Comparison of ENCODE assay signal across 22 cellular contexts in genomic region chr10:49632406-49633317, GRCh38. TPM values are rescaled to one million over a fixed set of nuclear protein-coding genes. Genes with fewer than 3 reads are reported as not detected.
A peak's percentile ranks its signal among the peaks of the same experiment; 100 is the strongest.
DNase-seq lines count a peak whose midpoint lies in the region; ATAC-seq, FAIRE-seq and TF ChIP-seq lines count a peak whose summit lies in the region.
"Had no signal": no experiment of that assay in that cellular context is flagged by ENCODE, and none has a peak within 500 bp of the region (broad histone marks: within the 10 kb centered on the region; RNA-seq: fewer than 3 reads in every experiment).

No MANE protein-coding gene starts in this region.

- no peaks in the 10 kb centered on the region for H3K4me1 Mint-ChIP-seq in stimulated activated naive CD8-positive, alpha-beta T cell treated with anti-CD3 and anti-CD28 coated beads, Interleukin-15, amount 100 ng/mL, for 72 hours
- H3K4me1 Mint-ChIP-seq in activated T-cell treated with anti-CD3 and anti-CD28 coated beads, Interleukin-2, amount 50 U/mL, for 4 hours (ENCODE audit: low read depth), result no peaks in the 10 kb centered on the region
- H3K4me1 Mint-ChIP-seq: activated B cell treated with CpG ODN at 0.5 μM for 24 hours; activated naive CD8-positive, alpha-beta T cell treated with anti-CD3 and anti-CD28 coated beads, Interleukin-2, amount 50 U/mL, for 24 hours; CD8-positive, alpha-beta memory T cell had no signal

- no peaks in the 10 kb centered on the region for H3K9me3 ChIP-seq in K562 (replicated peaks; ENCODE audit: control insufficient read depth, insufficient read depth, low read depth, low read length)
- no peaks in the 10 kb centered on the region for H3K9me3 ChIP-seq in aorta (ENCODE audit: control insufficient read depth, low read length)
- H3K9me3 ChIP-seq: right lobe of liver had no signal

- peaks cover 13 to 47% of the 10 kb centered on the region in 2 experiments; a peak in 3 of 5 replicates for H3K27me3 ChIP-seq in K562 (ENCODE audit: control insufficient read depth in 2 of 2, insufficient read depth in 2 of 2, low read length in 2 of 2)
- H3K27me3 ChIP-seq in aorta (ENCODE audit: control insufficient read depth in 1 of 2, insufficient read depth in 2 of 2, low read length in 1 of 2), result no peaks in the 10 kb centered on the region
- H3K27me3 ChIP-seq: right lobe of liver had no signal

- no peak for TF ChIP-seq CTCF in K562 (IDR thresholded peaks at IDR 0.05 in 2 of 3, conservative IDR thresholded peaks at IDR 0.05 in 1 of 3; ENCODE audit: insufficient read depth in 2 of 3, low read depth in 1 of 3, low read length in 3 of 3)

- H3K79me2 ChIP-seq in K562 (ENCODE audit: control insufficient read depth, insufficient read depth, low read length), result no peaks in the 10 kb centered on the region

- BruUV-seq in K562 (replicated peaks; lab: Mats Ljungman, UMichigan), result no TSS peak

- no peak overlapping the region for H3K9ac ChIP-seq in K562 (ENCODE audit: insufficient read depth in 1 of 2, low read depth in 2 of 2, low read length in 2 of 2)
- H3K9ac ChIP-seq: KMS-11 had no signal

- no peak overlapping the region for H3K4me3 Mint-ChIP-seq in stimulated activated naive CD8-positive, alpha-beta T cell treated with anti-CD3 and anti-CD28 coated beads, Interleukin-15, amount 100 ng/mL, for 72 hours
- no peak overlapping the region for H3K4me3 Mint-ChIP-seq in activated T-cell treated with anti-CD3 and anti-CD28 coated beads, Interleukin-2, amount 50 U/mL, for 4 hours
- H3K4me3 Mint-ChIP-seq: activated B cell treated with CpG ODN at 0.5 μM for 24 hours; activated naive CD8-positive, alpha-beta T cell treated with anti-CD3 and anti-CD28 coated beads, Interleukin-2, amount 50 U/mL, for 24 hours; activated T-helper 1 cell treated with anti-CD3 and anti-CD28 coated beads, Interleukin-12 subunit alpha, Interleukin-12 subunit beta, Interleukin-2, Interleukin-4 antibody, amounts not matched to agents 30 ng/mL and 10 ng/mL and 1 ng/mL, durations not matched to agents 14 hours and 24 hours and 36 hours; CD8-positive, alpha-beta memory T cell; T-helper 1 cell treated with Interleukin-12 subunit alpha and Interleukin-12 subunit beta and Interleukin-4 antibody, amounts not matched to agents 30 μg/mL and 1 μg/mL, for 36 hours had no signal

- in situ Hi-C loops in K562 (cut with MboI), result no loop called here

- DNase-seq in stimulated activated naive CD8-positive, alpha-beta T cell treated with anti-CD3 and anti-CD28 coated beads, Interleukin-15, amount 100 ng/mL, for 72 hours, result no peak
- DNase-seq in stimulated activated naive CD8-positive, alpha-beta T cell treated with anti-CD3 and anti-CD28 coated beads, Interleukin-15, Interleukin-2, amounts not matched to agents 100 U/mL and 50 U/mL, for 24 hours, result no peak
- DNase-seq in K562 (ENCODE audit: extremely low read depth in 1 of 4, low spot score in 3 of 4), result no peak
- peak; percentile 62 for DNase-seq in kidney tubule cell (ENCODE audit: low spot score)
- DNase-seq in aorta, result peak; percentile 23 to 49
- DNase-seq in DMS79 treated with DMSO at 0.1 percent for 48 hours (lab: John Stamatoyannopoulos, UW), result no peak
- DNase-seq in activated T-cell treated with anti-CD3 and anti-CD28 coated beads, Interleukin-2, amount 50 U/mL, for 4 hours, result no peak
- DNase-seq: activated B cell treated with CpG ODN at 0.5 μM for 24 hours; activated naive CD8-positive, alpha-beta T cell treated with anti-CD3 and anti-CD28 coated beads, Interleukin-2, amount 50 U/mL, for 24 hours; CD8-positive, alpha-beta memory T cell; effector CD8-positive, alpha-beta T cell; left cardiac atrium; nucleus accumbens had no signal

- TF ChIP-seq POLR2A in K562 (conservative IDR thresholded peaks at IDR 0.05), result no peak

- H3K4me2 ChIP-seq in K562 (ENCODE audit: insufficient read depth, low read length), result no peak overlapping the region
- H3K4me2 ChIP-seq: KMS-11 had no signal

- CTCF ChIA-PET in K562 (lab: Yijun Ruan, JAX; ENCODE audit: low intra/inter-chr PET ratio), result no interaction called here

- H3K36me3 ChIP-seq in K562 (ENCODE audit: control insufficient read depth, insufficient read depth, low read length) (no peaks in the 10 kb centered on the region), aorta (ENCODE audit: control insufficient read depth in 1 of 2, insufficient read depth in 2 of 2, low read length in 1 of 2) (no peaks in the 10 kb centered on the region)
- H3K36me3 ChIP-seq: cardiac muscle cell, right lobe of liver had no signal

- no peak for TF ChIP-seq EP300 in K562 (IDR thresholded peaks at IDR 0.05; ENCODE audit: low read length)

- H3K4me3 ChIP-seq in K562 (no peak overlapping the region), aorta (ENCODE audit: low read length in 2 of 2) (no peak overlapping the region)
- H3K4me3 ChIP-seq: cardiac muscle cell, right lobe of liver had no signal

- H4K20me1 ChIP-seq in K562 (replicated peaks; ENCODE audit: control insufficient read depth, insufficient read depth, low read length), result no peaks in the 10 kb centered on the region

- no peak overlapping the region for H2AFZ ChIP-seq in K562 (ENCODE audit: low read depth, low read length)

- FAIRE-seq in K562 (lab: Jason Lieb, UNC), result no peak

- 0% methylated on average over 12 of the region's 12 CpGs for WGBS in K562 (ENCODE audit: insufficient coverage, low coverage, missing lambda C conversion rate)
- 52 to 55% methylated on average over 12 of the region's 12 CpGs for WGBS in aorta, 2 donors

- H3K9me1 ChIP-seq in K562 (ENCODE audit: control insufficient read depth, insufficient read depth, low read length), result no peaks in the 10 kb centered on the region

- POLR2A ChIA-PET in K562 (lab: Yijun Ruan, JAX), result interaction anchor here (1.6 kb wide), 1 partner anchor 58 kb away, joined by 4 read pairs; no protein-coding TSS in a partner anchor

- H3K4me1 ChIP-seq in K562 (replicated peaks in 1 of 2; ENCODE audit: control insufficient read depth in 2 of 2, insufficient read depth in 2 of 2, low read length in 2 of 2), result 0 out of 5 replicates have a peak, but pooled peaks cover 0 to 3% of the 10 kb centered on the region in 2 experiments
- H3K4me1 ChIP-seq in aorta (ENCODE audit: control insufficient read depth in 1 of 2, insufficient read depth in 2 of 2, low read length in 2 of 2), result no peaks in the 10 kb centered on the region
- H3K4me1 ChIP-seq: right lobe of liver had no signal

- TF ChIP-seq RAD21 in K562 (CRISPR knock-in tag; conservative IDR thresholded peaks at IDR 0.05 in 1 of 2, IDR thresholded peaks at IDR 0.05 in 1 of 2), result no peak

- intact Hi-C loops in K562 (cut with micrococcal nuclease) (no loop called here), aorta (cut with DNase I) (no loop called here)

- peak; percentile 38 for ATAC-seq in stimulated activated naive CD8-positive, alpha-beta T cell treated with anti-CD3 and anti-CD28 coated beads, Interleukin-15, amount 100 ng/mL, for 72 hours
- ATAC-seq in stimulated activated naive CD8-positive, alpha-beta T cell treated with anti-CD3 and anti-CD28 coated beads, Interleukin-15, Interleukin-2, amounts not matched to agents 100 U/mL and 50 U/mL, for 24 hours, result no peak
- ATAC-seq in K562, result peak; percentile 51
- ATAC-seq in aorta (ENCODE audit: low FRiP score), result peak; percentile 19
- no peak for ATAC-seq in GM19467 (IDR thresholded peaks at IDR 0.05; ENCODE audit: unreplicated experiment)
- no peak for ATAC-seq in activated T-cell treated with anti-CD3 and anti-CD28 coated beads, Interleukin-2, amount 50 U/mL, for 4 hours
- ATAC-seq: activated naive CD8-positive, alpha-beta T cell treated with anti-CD3 and anti-CD28 coated beads, Interleukin-2, amount 50 U/mL, for 24 hours; left cardiac atrium had no signal

- peaks cover 11% of the 10 kb centered on the region for H3K27me3 Mint-ChIP-seq in stimulated activated naive CD8-positive, alpha-beta T cell treated with anti-CD3 and anti-CD28 coated beads, Interleukin-15, amount 100 ng/mL, for 72 hours
- H3K27me3 Mint-ChIP-seq in activated T-cell treated with anti-CD3 and anti-CD28 coated beads, Interleukin-2, amount 50 U/mL, for 4 hours (ENCODE audit: low read depth), result no peaks in the 10 kb centered on the region
- H3K27me3 Mint-ChIP-seq: activated B cell treated with CpG ODN at 0.5 μM for 24 hours; CD8-positive, alpha-beta memory T cell had no signal

- H3K27ac Mint-ChIP-seq in stimulated activated naive CD8-positive, alpha-beta T cell treated with anti-CD3 and anti-CD28 coated beads, Interleukin-15, amount 100 ng/mL, for 72 hours, result no peak overlapping the region
- H3K27ac Mint-ChIP-seq: activated B cell treated with CpG ODN at 0.5 μM for 24 hours; activated naive CD8-positive, alpha-beta T cell treated with anti-CD3 and anti-CD28 coated beads, Interleukin-2, amount 50 U/mL, for 24 hours; activated T-helper 1 cell treated with anti-CD3 and anti-CD28 coated beads, Interleukin-12 subunit alpha, Interleukin-12 subunit beta, Interleukin-2, Interleukin-4 antibody, amounts not matched to agents 30 ng/mL and 10 ng/mL and 1 ng/mL, durations not matched to agents 14 hours and 24 hours and 36 hours; CD8-positive, alpha-beta memory T cell; T-helper 1 cell treated with Interleukin-12 subunit alpha and Interleukin-12 subunit beta and Interleukin-4 antibody, amounts not matched to agents 30 μg/mL and 1 μg/mL, for 36 hours had no signal

- H3K27ac ChIP-seq in K562 (ENCODE audit: extremely low read depth, low read depth, low read length), result no peak overlapping the region
- H3K27ac ChIP-seq in aorta (ENCODE audit: low read depth in 1 of 2, low read length in 2 of 2), result no peak overlapping the region
- H3K27ac ChIP-seq: cardiac muscle cell, KMS-11, right lobe of liver had no signal

- no peaks in the 10 kb centered on the region for H3K36me3 Mint-ChIP-seq in activated T-cell treated with anti-CD3 and anti-CD28 coated beads, Interleukin-2, amount 50 U/mL, for 4 hours (ENCODE audit: insufficient read depth)
- H3K36me3 Mint-ChIP-seq: CD8-positive, alpha-beta memory T cell had no signal

- H3K9me3 Mint-ChIP-seq in stimulated activated naive CD8-positive, alpha-beta T cell treated with anti-CD3 and anti-CD28 coated beads, Interleukin-15, amount 100 ng/mL, for 72 hours, result no peaks in the 10 kb centered on the region
- H3K9me3 Mint-ChIP-seq in activated T-cell treated with anti-CD3 and anti-CD28 coated beads, Interleukin-2, amount 50 U/mL, for 4 hours, result no peaks in the 10 kb centered on the region
- H3K9me3 Mint-ChIP-seq: activated B cell treated with CpG ODN at 0.5 μM for 24 hours; activated naive CD8-positive, alpha-beta T cell treated with anti-CD3 and anti-CD28 coated beads, Interleukin-2, amount 50 U/mL, for 24 hours; activated T-helper 1 cell treated with anti-CD3 and anti-CD28 coated beads, Interleukin-12 subunit alpha, Interleukin-12 subunit beta, Interleukin-2, Interleukin-4 antibody, amounts not matched to agents 30 ng/mL and 10 ng/mL and 1 ng/mL, durations not matched to agents 14 hours and 24 hours and 36 hours; CD8-positive, alpha-beta memory T cell; T-helper 1 cell treated with Interleukin-12 subunit alpha and Interleukin-12 subunit beta and Interleukin-4 antibody, amounts not matched to agents 30 μg/mL and 1 μg/mL, for 36 hours had no signal

RNA-seq across cellular contexts. Expression of gene CHAT, which starts 18.8 kb away (rescaled TPM):
- not detected in 2 replicates for total RNA-seq in K562 (2011; cell fraction: chromatin; rRNA removed; ENCODE audit: low replicate concordance)
- not detected in 2 replicates for total RNA-seq in K562 (2011; cell fraction: nucleolus; rRNA removed)
- total RNA-seq in K562 (2011; cell fraction: nucleoplasm; rRNA removed), result not detected in 2 replicates
- not detected in 2 replicates for total RNA-seq in K562 (2014; rRNA removed)
- not detected in 2 replicates for total RNA-seq in K562 (2014; rRNA removed; fragmentation: Illumina TruSeq; extraction: Trizol)
- not detected in 2 replicates for total RNA-seq in K562 (2015; rRNA removed; fragmentation: Illumina TruSeq; extraction: Trizol)
- not detected in 2 replicates for total RNA-seq in K562 (2021)
- not detected in 2 replicates for polyA plus RNA-seq in K562 (2011; rRNA removed)
- not detected in 2 replicates for polyA plus RNA-seq in K562 (2011; cell fraction: cytosol; rRNA removed)
- polyA plus RNA-seq in K562 (2011; cell fraction: nucleus; rRNA removed), result not detected in 2 replicates
- polyA plus RNA-seq in K562 (2012), result not detected in 2 replicates
- polyA plus RNA-seq in K562 (2014; fragmentation: Illumina TruSeq; extraction: Trizol), result not detected in 2 replicates
- not detected for polyA plus RNA-seq in K562 (2014; fragmentation: Nextera tagmentation; extraction: Ambion mirVana)
- not detected in 2 replicates for polyA plus RNA-seq in K562 (2014; rRNA removed)
- polyA minus RNA-seq in K562 (2011; rRNA and poly(A)+ RNA removed), result not detected in 2 replicates
- polyA minus RNA-seq in K562 (2011; cell fraction: cytosol; rRNA and poly(A)+ RNA removed), result not detected in 2 replicates
- polyA minus RNA-seq in K562 (2011; cell fraction: nucleus; rRNA and poly(A)+ RNA removed), result not detected in 2 replicates
- not detected for total RNA-seq in aorta
- not detected for polyA plus RNA-seq in aorta
- not detected for total RNA-seq in activated T-cell treated with anti-CD3 and anti-CD28 coated beads, Interleukin-2, amount 50 U/mL, for 4 hours
- total RNA-seq: activated B cell treated with CpG ODN at 0.5 μM for 24 hours; cardiac muscle cell; CD8-positive, alpha-beta memory T cell; G401; left cardiac atrium; right lobe of liver had no signal
- polyA plus RNA-seq: AG04450; cardiac muscle cell; CD8-positive, alpha-beta memory T cell had no signal

RNA-seq across cellular contexts. Expression of gene SLC18A3, which starts 22.6 kb away (rescaled TPM):
- not detected in 2 replicates for total RNA-seq in K562 (2011; cell fraction: chromatin; rRNA removed; ENCODE audit: low replicate concordance)
- not detected in 2 replicates for total RNA-seq in K562 (2011; cell fraction: nucleolus; rRNA removed)
- not detected in 2 replicates for total RNA-seq in K562 (2011; cell fraction: nucleoplasm; rRNA removed)
- total RNA-seq in K562 (2014; rRNA removed), result not detected in 2 replicates
- total RNA-seq in K562 (2014; rRNA removed; fragmentation: Illumina TruSeq; extraction: Trizol), result not detected in 2 replicates
- not detected in 2 replicates for total RNA-seq in K562 (2015; rRNA removed; fragmentation: Illumina TruSeq; extraction: Trizol)
- not detected in 2 replicates for total RNA-seq in K562 (2021)
- not detected in 2 replicates for polyA plus RNA-seq in K562 (2011; rRNA removed)
- not detected in 2 replicates for polyA plus RNA-seq in K562 (2011; cell fraction: cytosol; rRNA removed)
- not detected in 2 replicates for polyA plus RNA-seq in K562 (2011; cell fraction: nucleus; rRNA removed)
- polyA plus RNA-seq in K562 (2012), result not detected in 2 replicates
- not detected in 2 replicates for polyA plus RNA-seq in K562 (2014; fragmentation: Illumina TruSeq; extraction: Trizol)
- polyA plus RNA-seq in K562 (2014; fragmentation: Nextera tagmentation; extraction: Ambion mirVana), result not detected
- not detected in 2 replicates for polyA plus RNA-seq in K562 (2014; rRNA removed)
- not detected in 2 replicates for polyA minus RNA-seq in K562 (2011; rRNA and poly(A)+ RNA removed)
- polyA minus RNA-seq in K562 (2011; cell fraction: cytosol; rRNA and poly(A)+ RNA removed), result not detected in 2 replicates
- not detected in 2 replicates for polyA minus RNA-seq in K562 (2011; cell fraction: nucleus; rRNA and poly(A)+ RNA removed)
- total RNA-seq in aorta, result not detected
- polyA plus RNA-seq in aorta, result not detected
- not detected for total RNA-seq in activated T-cell treated with anti-CD3 and anti-CD28 coated beads, Interleukin-2, amount 50 U/mL, for 4 hours
- total RNA-seq: activated B cell treated with CpG ODN at 0.5 μM for 24 hours; activated T-helper 1 cell treated with anti-CD3 and anti-CD28 coated beads, Interleukin-12 subunit alpha, Interleukin-12 subunit beta, Interleukin-2, Interleukin-4 antibody, amounts not matched to agents 30 ng/mL and 10 ng/mL and 1 ng/mL, durations not matched to agents 14 hours and 24 hours and 36 hours; cardiac muscle cell; CD8-positive, alpha-beta memory T cell; G401; left cardiac atrium; right lobe of liver had no signal
- polyA plus RNA-seq: AG04450; cardiac muscle cell; CD8-positive, alpha-beta memory T cell had no signal

RNA-seq across cellular contexts. Expression of gene C10orf53, which starts 46.8 kb away (rescaled TPM):
- not detected in 2 replicates for total RNA-seq in K562 (2011; cell fraction: chromatin; rRNA removed; ENCODE audit: low replicate concordance)
- not detected in 2 replicates for total RNA-seq in K562 (2011; cell fraction: nucleolus; rRNA removed)
- not detected in 2 replicates for total RNA-seq in K562 (2011; cell fraction: nucleoplasm; rRNA removed)
- total RNA-seq in K562 (2014; rRNA removed), result not detected in 2 replicates
- not detected in 2 replicates for total RNA-seq in K562 (2014; rRNA removed; fragmentation: Illumina TruSeq; extraction: Trizol)
- not detected in 2 replicates for total RNA-seq in K562 (2015; rRNA removed; fragmentation: Illumina TruSeq; extraction: Trizol)
- total RNA-seq in K562 (2021), result not detected in 2 replicates
- polyA plus RNA-seq in K562 (2011; rRNA removed), result not detected in 2 replicates
- not detected in 2 replicates for polyA plus RNA-seq in K562 (2011; cell fraction: cytosol; rRNA removed)
- polyA plus RNA-seq in K562 (2011; cell fraction: nucleus; rRNA removed), result not detected in 2 replicates
- not detected in 2 replicates for polyA plus RNA-seq in K562 (2012)
- not detected in 2 replicates for polyA plus RNA-seq in K562 (2014; fragmentation: Illumina TruSeq; extraction: Trizol)
- polyA plus RNA-seq in K562 (2014; fragmentation: Nextera tagmentation; extraction: Ambion mirVana), result not detected
- polyA plus RNA-seq in K562 (2014; rRNA removed), result not detected in 2 replicates
- not detected in 2 replicates for polyA minus RNA-seq in K562 (2011; rRNA and poly(A)+ RNA removed)
- polyA minus RNA-seq in K562 (2011; cell fraction: cytosol; rRNA and poly(A)+ RNA removed), result not detected in 2 replicates
- polyA minus RNA-seq in K562 (2011; cell fraction: nucleus; rRNA and poly(A)+ RNA removed), result not detected in 2 replicates
- not detected for total RNA-seq in aorta
- polyA plus RNA-seq in aorta, result not detected
- not detected for total RNA-seq in activated T-cell treated with anti-CD3 and anti-CD28 coated beads, Interleukin-2, amount 50 U/mL, for 4 hours
- total RNA-seq: activated B cell treated with CpG ODN at 0.5 μM for 24 hours; activated T-helper 1 cell treated with anti-CD3 and anti-CD28 coated beads, Interleukin-12 subunit alpha, Interleukin-12 subunit beta, Interleukin-2, Interleukin-4 antibody, amounts not matched to agents 30 ng/mL and 10 ng/mL and 1 ng/mL, durations not matched to agents 14 hours and 24 hours and 36 hours; cardiac muscle cell; CD8-positive, alpha-beta memory T cell; G401; left cardiac atrium; mucosa of gallbladder; right lobe of liver had no signal
- polyA plus RNA-seq: AG04450; cardiac muscle cell; CD8-positive, alpha-beta memory T cell had no signal

Comparison
In these comparisons a context has a peak if more than half of its experiments do, and no peak if none do; other contexts are left out.
1. ATAC-seq: peak in stimulated activated naive CD8-positive, alpha-beta T cell treated with anti-CD3 and anti-CD28 coated beads, Interleukin-15, amount 100 ng/mL, for 72 hours (single experiment), K562 (single experiment) and aorta (single experiment); none in stimulated activated naive CD8-positive, alpha-beta T cell treated with anti-CD3 and anti-CD28 coated beads, Interleukin-15, Interleukin-2, amounts not matched to agents 100 U/mL and 50 U/mL, for 24 hours (single experiment), GM19467 (single experiment) and activated T-cell treated with anti-CD3 and anti-CD28 coated beads, Interleukin-2, amount 50 U/mL, for 4 hours (0 of 2).
2. DNase-seq: peak in kidney tubule cell (single experiment) and aorta (2 of 2); none in stimulated activated naive CD8-positive, alpha-beta T cell treated with anti-CD3 and anti-CD28 coated beads, Interleukin-15, amount 100 ng/mL, for 72 hours (0 of 2), stimulated activated naive CD8-positive, alpha-beta T cell treated with anti-CD3 and anti-CD28 coated beads, Interleukin-15, Interleukin-2, amounts not matched to agents 100 U/mL and 50 U/mL, for 24 hours (single experiment), K562 (0 of 4), DMS79 treated with DMSO at 0.1 percent for 48 hours (single experiment) and activated T-cell treated with anti-CD3 and anti-CD28 coated beads, Interleukin-2, amount 50 U/mL, for 4 hours (single experiment).